In genomic region chr9:124834586-124834985, GRCh38 we compare ENCODE assay signal across 13 cellular contexts. TPM values are rescaled to one million over a fixed set of nuclear protein-coding genes. Genes with fewer than 3 reads are reported as not detected.
DNase-seq lines count a peak whose midpoint lies in the region; ATAC-seq and TF ChIP-seq lines count a peak whose summit lies in the region.
"Had no signal": no experiment of that assay in that cellular context is flagged by ENCODE, and none has a peak within 500 bp of the region (broad histone marks: within the 10 kb centered on the region; RNA-seq: fewer than 3 reads in every experiment).

No MANE protein-coding gene starts in this region.

- H3K4me1 ChIP-seq in esophagus squamous epithelium (peaks cover 12 to 44% (median 34%) of the 10 kb centered on the region in 3 donors), trophoblast cell (ENCODE audit: control insufficient read depth in 1 of 2, insufficient read depth in 2 of 2, low read length in 2 of 2) (peaks cover 0 to 3% of the 10 kb centered on the region in 2 experiments)

- WGBS in esophagus squamous epithelium, 2 donors = 48 to 50% methylated on average over 1 to 7 of the region's 7 CpGs
- no CpG with 5 or more reads among the region's 7 CpGs for WGBS in trophoblast cell (ENCODE audit: extremely low coverage, insufficient coverage, insufficient read length)

- H3K4ac ChIP-seq in trophoblast cell (ENCODE audit: low read depth, low read length) = no peak overlapping the region

- TF ChIP-seq CTCF in esophagus squamous epithelium (IDR thresholded peaks at IDR 0.05) = no peak

- H3K36me3 ChIP-seq in esophagus squamous epithelium (no peaks in the 10 kb centered on the region), trophoblast cell (ENCODE audit: control insufficient read depth in 1 of 2, insufficient read depth in 2 of 2, low read length in 2 of 2) (no peaks in the 10 kb centered on the region)

- no peak overlapping the region for H3K4me3 ChIP-seq in esophagus squamous epithelium
- no peak overlapping the region for H3K4me3 ChIP-seq in trophoblast cell (ENCODE audit: low read depth, low read length)

- H4K12ac ChIP-seq in trophoblast cell (ENCODE audit: low read depth, low read length) = no peak overlapping the region

- no peaks in the 10 kb centered on the region for H3K27me3 ChIP-seq in esophagus squamous epithelium
- H3K27me3 ChIP-seq in trophoblast cell (ENCODE audit: insufficient read depth, low read length) = no peaks in the 10 kb centered on the region

- H4K8ac ChIP-seq in trophoblast cell (ENCODE audit: low read depth, low read length) = no peak overlapping the region

- no peaks in the 10 kb centered on the region for H3K36me3 Mint-ChIP-seq in T-helper 17 cell (ENCODE audit: low read depth)

- H3K27ac ChIP-seq in esophagus squamous epithelium (peak overlapping the region; percentile 2 to 47 (median 19)), trophoblast cell (ENCODE audit: low read depth, low read length) (no peak overlapping the region)

- no peak overlapping the region for H3K18ac ChIP-seq in trophoblast cell (ENCODE audit: low read length)

- H3K4me3 Mint-ChIP-seq in T-helper 17 cell = no peak overlapping the region

- H2BK120ac ChIP-seq in trophoblast cell (ENCODE audit: insufficient read depth, low read length, poor library complexity) = no peak overlapping the region

- H2BK5ac ChIP-seq in trophoblast cell (ENCODE audit: low read depth, low read length, poor library complexity) = no peak overlapping the region

- H3K79me2 ChIP-seq in trophoblast cell (ENCODE audit: control insufficient read depth, insufficient read depth, low read length, poor library complexity) = no peaks in the 10 kb centered on the region

- peak; percentile 72 for DNase-seq in ELR (ENCODE audit: low read depth)
- peak; percentile 80 for DNase-seq in NCI-H460 (ENCODE audit: extremely low read depth, low read depth)
- no peak for DNase-seq in esophagus squamous epithelium (lab: John Stamatoyannopoulos, UW)
- no peak for DNase-seq in trophoblast cell
- no peak for DNase-seq in SIG-M5 (lab: John Stamatoyannopoulos, UW)
- DNase-seq in T-helper 17 cell = no peak
- DNase-seq in NOMO-1 (lab: John Stamatoyannopoulos, UW; ENCODE audit: unreplicated experiment in 2 of 2) = no peak
- no peak for DNase-seq in activated CD4-positive, alpha-beta T cell treated with anti-CD3 and anti-CD28 coated beads, Interleukin-2, amount 50 U/mL, for 4 hours
- DNase-seq: hippocampal formation; NCI-H2081 treated with DMSO at 0.1 percent for 48 hours; stimulated activated naive CD8-positive, alpha-beta T cell treated with anti-CD3 and anti-CD28 coated beads, Interleukin-15, Interleukin-2, amounts not matched to agents 100 U/mL and 50 U/mL, for 24 hours; T-helper 9 cell had no signal

- peak overlapping the region; percentile 6 for H2AFZ ChIP-seq in trophoblast cell (ENCODE audit: insufficient read depth, low read length, poor library complexity)

- H3K27ac Mint-ChIP-seq in T-helper 17 cell = no peak overlapping the region
- H3K27ac Mint-ChIP-seq: progenitor cell of endocrine pancreas had no signal

- no peak overlapping the region for H3K4me2 ChIP-seq in trophoblast cell (ENCODE audit: low read length)

- H3K4me1 Mint-ChIP-seq in T-helper 17 cell = no peaks in the 10 kb centered on the region

- intact Hi-C loops in esophagus squamous epithelium (cut with DNase I) = no loop called here

- no peak overlapping the region for H3K23ac ChIP-seq in trophoblast cell (ENCODE audit: low read length)

- peak overlapping the region; percentile 45 for H2BK12ac ChIP-seq in trophoblast cell (ENCODE audit: low read length)

- H3K9ac ChIP-seq in trophoblast cell (ENCODE audit: low read length) = no peak overlapping the region

- H3K9me3 ChIP-seq in esophagus squamous epithelium = no peaks in the 10 kb centered on the region
- H3K9me3 ChIP-seq in trophoblast cell (ENCODE audit: insufficient read depth, low read depth, low read length) = no peaks in the 10 kb centered on the region
- H3K9me3 ChIP-seq in T-helper 17 cell (ENCODE audit: control insufficient read depth, low read length, poor library complexity, severe bottlenecking) = no peaks in the 10 kb centered on the region

- peaks cover 3% of the 10 kb centered on the region for H3K79me1 ChIP-seq in trophoblast cell (ENCODE audit: low read length)

- ATAC-seq in T-helper 17 cell = no peak
- ATAC-seq: stimulated activated naive CD8-positive, alpha-beta T cell treated with anti-CD3 and anti-CD28 coated beads, Interleukin-15, Interleukin-2, amounts not matched to agents 100 U/mL and 50 U/mL, for 24 hours had no signal

- H3K14ac ChIP-seq in trophoblast cell (ENCODE audit: low read length) = peak overlapping the region; percentile 40

- TF ChIP-seq POLR2A in esophagus squamous epithelium (IDR thresholded peaks at IDR 0.05) = no peak

- H2AK5ac ChIP-seq in trophoblast cell (ENCODE audit: low read length) = peak overlapping the region; percentile 56

- peaks cover 37% of the 10 kb centered on the region for H3K27me3 Mint-ChIP-seq in T-helper 17 cell
- H3K27me3 Mint-ChIP-seq: progenitor cell of endocrine pancreas had no signal

- H4K91ac ChIP-seq in trophoblast cell (ENCODE audit: low read depth, low read length) = peak overlapping the region; percentile 55

RNA-seq across cellular contexts. Expression of gene WDR38, which starts 18.7 kb away (rescaled TPM):
- not detected in 2 replicates for total RNA-seq in NCI-H460 (2014; rRNA removed; shearing (Covaris generic))
- polyA plus RNA-seq in NCI-H460 (2014; cell fraction: nucleus; rRNA removed) = 0.36 TPM in 1 of 2 replicates, not detected in the other
- total RNA-seq in esophagus squamous epithelium (not detected), T-helper 17 cell (not detected)
- 0.05 and 0.06 TPM in 2 replicates for polyA plus RNA-seq in trophoblast cell (2013)
- total RNA-seq: progenitor cell of endocrine pancreas had no signal

RNA-seq across cellular contexts. Expression of gene RPL35, which starts 27.2 kb away (rescaled TPM):
- total RNA-seq in NCI-H460 (2014; rRNA removed; shearing (Covaris generic)) = 2,661 and 3,579 TPM in 2 replicates
- 3,523 and 4,118 TPM in 2 replicates for polyA plus RNA-seq in NCI-H460 (2014; cell fraction: nucleus; rRNA removed)
- total RNA-seq in esophagus squamous epithelium = 1,000 to 10,000 TPM; 2,345 to 3,186 (median 2,827) TPM
- 3,251 and 3,406 TPM in 2 replicates for polyA plus RNA-seq in trophoblast cell (2013)
- total RNA-seq in T-helper 17 cell = 1,000 to 10,000 TPM; 1,657 to 1,708 TPM

RNA-seq across cellular contexts. Expression of gene ARPC5L, which starts 27.3 kb away (rescaled TPM):
- total RNA-seq in NCI-H460 (2014; rRNA removed; shearing (Covaris generic)) = 49.0 and 62.0 TPM in 2 replicates
- 84.5 and 90.9 TPM in 2 replicates for polyA plus RNA-seq in NCI-H460 (2014; cell fraction: nucleus; rRNA removed)
- total RNA-seq in esophagus squamous epithelium = 10 to 100 TPM; 39.1 to 59.6 (median 45.3) TPM
- 60.3 and 60.7 TPM in 2 replicates for polyA plus RNA-seq in trophoblast cell (2013)
- total RNA-seq in T-helper 17 cell = 10 to 100 TPM; 37.5 to 44.7 TPM

RNA-seq across cellular contexts. Expression of gene OLFML2A, which starts 57.7 kb away (rescaled TPM):
- 60.6 and 63.6 TPM in 2 replicates for total RNA-seq in NCI-H460 (2014; rRNA removed; shearing (Covaris generic))
- 64.7 and 73.9 TPM in 2 replicates for polyA plus RNA-seq in NCI-H460 (2014; cell fraction: nucleus; rRNA removed)
- 10 to 100 TPM in 3 of 4 donors, 1 to 10 TPM in 1; 9.0 to 21.7 (median 13.6) TPM for total RNA-seq in esophagus squamous epithelium
- 95.6 and 101 TPM in 2 replicates for polyA plus RNA-seq in trophoblast cell (2013)
- not detected for total RNA-seq in T-helper 17 cell

Comparison
In these comparisons a context has a peak if more than half of its experiments do, and no peak if none do; other contexts are left out.
1. DNase-seq: peak in ELR (single experiment) and NCI-H460 (single experiment); none in esophagus squamous epithelium (single experiment), trophoblast cell (0 of 2), SIG-M5 (single experiment), T-helper 17 cell (0 of 3), NOMO-1 (0 of 2) and activated CD4-positive, alpha-beta T cell treated with anti-CD3 and anti-CD28 coated beads, Interleukin-2, amount 50 U/mL, for 4 hours (0 of 2).